Comparison of ENCODE assay signal across 1 cellular context in the genomic region with DNA sequence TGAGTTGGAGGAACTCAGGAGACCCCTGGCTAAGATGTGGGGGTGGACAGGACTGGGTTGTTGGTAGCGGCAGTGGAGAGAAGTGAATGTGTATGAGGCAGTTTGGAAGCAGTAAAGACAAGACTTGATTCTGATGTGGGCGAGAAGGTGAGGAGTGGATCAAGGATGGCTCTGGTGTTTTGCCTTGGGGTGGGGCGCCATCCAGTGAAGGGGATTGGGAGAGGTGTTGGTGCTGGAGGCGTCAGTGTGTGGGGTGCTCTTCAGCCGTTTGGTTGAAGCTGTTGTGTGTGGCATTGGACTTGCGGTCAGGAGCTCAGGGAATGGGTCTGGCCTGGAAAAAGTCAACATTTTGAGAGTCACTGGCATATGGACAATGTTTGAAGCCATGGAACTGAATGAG.
TF ChIP-seq lines count a peak whose summit lies in the region.

No MANE protein-coding gene starts in this region.

TF ChIP-seq in K562, 482 proteins besides CTCF, POLR2A, EP300 and RAD21:
- TF ChIP-seq ZBTB2 (IDR thresholded peaks at IDR 0.05) (no peak), TFAP4 (CRISPR knock-in tag; IDR thresholded peaks at IDR 0.05; ENCODE audit: borderline replicate concordance) (no peak), RBM39 (optimal IDR thresholded peaks at IDR 0.05; ENCODE audit: low read depth, low read length) (no peak), RBM15 (IDR thresholded peaks at IDR 0.05; ENCODE audit: insufficient read depth, low read length) (no peak), ZNF3 (CRISPR knock-in tag; IDR thresholded peaks at IDR 0.05) (no peak), ZNF609 (CRISPR knock-in tag; IDR thresholded peaks at IDR 0.05; ENCODE audit: borderline replicate concordance) (no peak), PKNOX1 (IDR thresholded peaks at IDR 0.05) (no peak), PURB (CRISPR knock-in tag; IDR thresholded peaks at IDR 0.05; ENCODE audit: low read depth) (no peak), HDAC8 (tag; IDR thresholded peaks at IDR 0.05) (no peak), TAF15 (IDR thresholded peaks at IDR 0.05; ENCODE audit: low read depth, low read length) (no peak), SLC30A9 (CRISPR knock-in tag; IDR thresholded peaks at IDR 0.05) (no peak), CBFB (CRISPR knock-in tag; IDR thresholded peaks at IDR 0.05) (no peak), ZNF507 (tag; conservative IDR thresholded peaks at IDR 0.05) (no peak)
- TF ChIP-seq, protein P1, sequence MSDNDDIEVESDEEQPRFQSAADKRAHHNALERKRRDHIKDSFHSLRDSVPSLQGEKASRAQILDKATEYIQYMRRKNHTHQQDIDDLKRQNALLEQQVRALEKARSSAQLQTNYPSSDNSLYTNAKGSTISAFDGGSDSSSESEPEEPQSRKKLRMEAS (CRISPR knock-in tag; IDR thresholded peaks at IDR 0.05), result no peak
- TF ChIP-seq, protein P2, sequence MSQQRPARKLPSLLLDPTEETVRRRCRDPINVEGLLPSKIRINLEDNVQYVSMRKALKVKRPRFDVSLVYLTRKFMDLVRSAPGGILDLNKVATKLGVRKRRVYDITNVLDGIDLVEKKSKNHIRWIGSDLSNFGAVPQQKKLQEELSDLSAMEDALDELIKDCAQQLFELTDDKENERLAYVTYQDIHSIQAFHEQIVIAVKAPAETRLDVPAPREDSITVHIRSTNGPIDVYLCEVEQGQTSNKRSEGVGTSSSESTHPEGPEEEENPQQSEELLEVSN (IDR thresholded peaks at IDR 0.05; ENCODE audit: borderline replicate concordance in 1 of 2, extremely low read depth in 1 of 2, insufficient read depth in 1 of 2, insufficient read length in 1 of 2, low read depth in 1 of 2, low read length in 1 of 2, poor library complexity in 1 of 2, severe bottlenecking in 1 of 2), result no peak
